ENCODE assay signal across 19 cellular contexts in genomic region chr1:150778409-150778808, GRCh38. TPM values are rescaled to one million over a fixed set of nuclear protein-coding genes. Genes with fewer than 3 reads are reported as not detected.
DNase-seq lines count a peak whose midpoint lies in the region; ATAC-seq and TF ChIP-seq lines count a peak whose summit lies in the region.
"Had no signal": no experiment of that assay in that cellular context is flagged by ENCODE, and none has a peak within 500 bp of the region (broad histone marks: within the 10 kb centered on the region; RNA-seq: fewer than 3 reads in every experiment).

No MANE protein-coding gene starts in this region.

- dilution Hi-C loops in mammary epithelial cell (cut with HindIII; ENCODE audit: low sequenced_read_pairs): loop anchor here (5.0 kb wide), 1 partner anchor 44 kb away; no protein-coding TSS in a partner anchor

- no peaks in the 10 kb centered on the region for H3K9me3 ChIP-seq in mammary epithelial cell (replicated peaks; ENCODE audit: insufficient read depth, low read length)
- H3K9me3 ChIP-seq in breast epithelium: no peaks in the 10 kb centered on the region
- H3K9me3 ChIP-seq: MG63 had no signal

- TF ChIP-seq POLR2A in breast epithelium (IDR thresholded peaks at IDR 0.05): no peak

- H3K27me3 ChIP-seq in mammary epithelial cell (ENCODE audit: insufficient read depth, low read length) (no peaks in the 10 kb centered on the region), breast epithelium (no peaks in the 10 kb centered on the region)
- H3K27me3 ChIP-seq: MG63 had no signal

- H3K4me1 ChIP-seq in mammary epithelial cell (ENCODE audit: insufficient read depth, low read length) (no peaks in the 10 kb centered on the region), breast epithelium (no peaks in the 10 kb centered on the region)

- BruUV-seq in mammary epithelial cell (replicated peaks; lab: Mats Ljungman, UMichigan): no TSS peak

- H3K79me2 ChIP-seq in mammary epithelial cell (ENCODE audit: insufficient read depth, low read length): no peaks in the 10 kb centered on the region

- no peak overlapping the region for H3K27ac ChIP-seq in mammary epithelial cell (ENCODE audit: insufficient read depth, low read depth, low read length)
- no peak overlapping the region for H3K27ac ChIP-seq in breast epithelium
- H3K27ac ChIP-seq in epithelial cell of prostate: peak overlapping the region; percentile 6
- H3K27ac ChIP-seq: C4-2B, KMS-11 had no signal

- ATAC-seq in GM21723 (IDR thresholded peaks at IDR 0.05; ENCODE audit: unreplicated experiment): no peak
- ATAC-seq in GM18907 (IDR thresholded peaks at IDR 0.05; ENCODE audit: unreplicated experiment): no peak
- ATAC-seq: Panc1 had no signal

- H4K20me1 ChIP-seq in mammary epithelial cell (ENCODE audit: insufficient read depth, low read length): no peaks in the 10 kb centered on the region

- no peak overlapping the region for H3K4me2 ChIP-seq in mammary epithelial cell (ENCODE audit: insufficient read depth, low read depth, low read length)
- H3K4me2 ChIP-seq: KMS-11 had no signal

- no peak overlapping the region for H2AFZ ChIP-seq in mammary epithelial cell (ENCODE audit: low read depth, low read length)

- WGBS in mammary epithelial cell (ENCODE audit: low coverage, missing lambda C conversion rate): 100% methylated on average over 1 of the region's 1 CpG

- no peak overlapping the region for H3K9ac ChIP-seq in mammary epithelial cell (ENCODE audit: insufficient read depth, low read length)
- H3K9ac ChIP-seq: KMS-11 had no signal

- H3K4me3 ChIP-seq in mammary epithelial cell (replicated peaks in 1 of 3; ENCODE audit: insufficient read depth in 1 of 3, low read depth in 2 of 3, low read length in 3 of 3): no peak overlapping the region
- no peak overlapping the region for H3K4me3 ChIP-seq in breast epithelium
- H3K4me3 ChIP-seq: MG63 had no signal

- TF ChIP-seq CTCF in mammary epithelial cell (conservative IDR thresholded peaks at IDR 0.05 in 1 of 2, IDR thresholded peaks at IDR 0.05 in 1 of 2; ENCODE audit: extremely low read depth in 1 of 2, insufficient read depth in 1 of 2, low read depth in 1 of 2, low read length in 2 of 2) (no peak), breast epithelium (IDR thresholded peaks at IDR 0.05) (no peak)

- CTCF ChIA-PET in mammary epithelial cell (lab: Charles Lee; ENCODE audit: low non-redundant PET): no interaction called here

- no peaks in the 10 kb centered on the region for H3K36me3 ChIP-seq in mammary epithelial cell (ENCODE audit: insufficient read depth, low read length)
- H3K36me3 ChIP-seq in breast epithelium: no peaks in the 10 kb centered on the region
- H3K36me3 ChIP-seq: MG63 had no signal

- DNase-seq in mammary epithelial cell (peak; percentile 45), breast epithelium (ENCODE audit: low spot score in 2 of 2) (no peak), NCI-H2227 (lab: John Stamatoyannopoulos, UW; ENCODE audit: unreplicated experiment) (peak; percentile 52), epithelial cell of prostate (ENCODE audit: low read depth, low spot score) (peak; percentile 29), SKM-1 treated with dmso at 0.1 percent for 144 hours (lab: John Stamatoyannopoulos, UW; ENCODE audit: unreplicated experiment) (no peak)
- DNase-seq in stimulated activated CD4-positive, alpha-beta T cell treated with anti-CD3 and anti-CD28 coated beads, Interleukin-1b, Interleukin-23, amount 100 ng/mL, for 48 hours: no peak
- DNase-seq: COR-L47, MG63, NCI-H1092 treated with DMSO at 0.1 percent for 48 hours, NCI-H1694, NCI-H2171 treated with DMSO at 0.1 percent for 48 hours, NCI-H510A, NCI-H774 had no signal

- in situ Hi-C loops in mammary epithelial cell (cut with MboI; ENCODE audit: low sequenced_read_pairs in 2 of 2): no loop called here

- intact Hi-C loops in mammary epithelial cell (cut with micrococcal nuclease) (no loop called here), breast epithelium (cut with DNase I; ENCODE audit: low total_unique reads) (no loop called here)

RNA-seq across cellular contexts. Expression of gene CTSS, which starts 12.8 kb away (rescaled TPM):
- 1 to 10 TPM in 1 of 2 donors, under 1 TPM in 1; 0.17 to 2.8 TPM for total RNA-seq in mammary epithelial cell
- 2.5 TPM for polyA plus RNA-seq in mammary epithelial cell
- polyA minus RNA-seq in mammary epithelial cell: not detected
- 100 to 1,000 TPM in 2 of 3 donors, 10 to 100 TPM in 1; 36.1 to 218 (median 153) TPM for total RNA-seq in breast epithelium
- total RNA-seq: H1 had no signal
- polyA plus RNA-seq: H1 had no signal

RNA-seq across cellular contexts. Expression of gene CTSK, which starts 29.7 kb away (rescaled TPM):
- 1 to 10 TPM; 4.6 to 6.7 TPM for total RNA-seq in mammary epithelial cell
- 2.2 TPM for polyA plus RNA-seq in mammary epithelial cell
- polyA minus RNA-seq in mammary epithelial cell: 1.6 TPM
- 100 to 1,000 TPM; 111 to 590 (median 204) TPM for total RNA-seq in breast epithelium

RNA-seq across cellular contexts. Expression of gene HORMAD1, which starts 57.7 kb away (rescaled TPM):
- total RNA-seq in mammary epithelial cell (not detected), breast epithelium (under 1 TPM in 2 of 3 donors, not detected in 1; 0.48 to 0.66 TPM)
- polyA plus RNA-seq in mammary epithelial cell: not detected
- polyA minus RNA-seq in mammary epithelial cell: not detected
- total RNA-seq: H1 had no signal
- polyA plus RNA-seq: H1 had no signal

Comparison
In these comparisons a context has a peak if more than half of its experiments do, and no peak if none do; other contexts are left out.
1. DNase-seq: peak in mammary epithelial cell (single experiment), NCI-H2227 (single experiment) and epithelial cell of prostate (single experiment); none in breast epithelium (0 of 2), stimulated activated CD4-positive, alpha-beta T cell treated with anti-CD3 and anti-CD28 coated beads, Interleukin-1b, Interleukin-23, amount 100 ng/mL, for 48 hours (single experiment) and SKM-1 treated with dmso at 0.1 percent for 144 hours (single experiment).
2. RNA of gene CTSS, which starts 12.8 kb away (total RNA-seq): 36.1 to 218 TPM in breast epithelium; 0.17 to 2.8 TPM in mammary epithelial cell; every median in the first group is over 4 times any median in the second.
3. RNA of gene CTSK, which starts 29.7 kb away (total RNA-seq): 111 to 590 TPM in breast epithelium; 4.6 to 6.7 TPM in mammary epithelial cell; every median in the first group is over 10 times any median in the second.